Comparison of ENCODE assay signal across 12 cellular contexts in the genomic region with DNA sequence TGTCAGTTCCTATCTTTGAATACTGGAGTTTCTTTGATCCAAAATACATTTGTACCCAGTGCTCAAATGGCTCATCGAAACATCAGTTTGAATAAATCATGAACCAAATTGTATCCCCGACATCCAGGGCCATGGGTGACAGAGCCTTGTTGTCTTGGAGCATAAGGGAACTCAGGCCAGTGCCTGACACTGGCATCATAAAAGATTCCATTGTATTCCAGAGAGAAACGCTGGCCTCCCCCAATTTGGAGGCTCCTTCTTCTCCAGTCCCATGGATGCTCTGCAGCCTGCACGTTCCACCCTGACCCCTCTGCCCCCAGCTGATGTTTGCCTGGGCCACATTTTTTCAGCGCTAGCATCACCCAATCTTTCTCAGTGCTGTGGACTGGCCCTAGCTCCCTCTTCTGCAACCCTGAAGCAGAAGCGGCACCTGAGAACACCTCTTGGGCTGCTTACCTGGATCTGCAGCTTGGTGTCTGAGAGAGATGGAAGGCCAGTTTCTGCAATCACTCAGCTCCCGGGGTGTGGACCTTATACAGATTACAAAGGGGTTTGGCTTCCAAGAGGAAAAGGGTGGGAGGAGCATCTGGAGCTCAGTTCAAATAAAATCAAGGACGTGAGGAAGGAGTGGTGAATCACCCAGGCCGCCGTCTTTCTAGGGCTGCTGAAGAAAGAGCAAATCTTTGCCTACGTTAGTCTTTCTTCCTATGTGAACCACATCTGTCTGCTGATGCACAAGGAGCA. TPM values are rescaled to one million over a fixed set of nuclear protein-coding genes. Genes with fewer than 3 reads are reported as not detected.
DNase-seq lines count a peak whose midpoint lies in the region; ATAC-seq and TF ChIP-seq lines count a peak whose summit lies in the region.
"Had no signal": no experiment of that assay in that cellular context is flagged by ENCODE, and none has a peak within 500 bp of the region (broad histone marks: within the 10 kb centered on the region; RNA-seq: fewer than 3 reads in every experiment).

TSS of gene RNASE1 (minus strand) at position 504 of the 744 bp plus-strand sequence. CDS start 776 bp downstream, outside the sequence.

- peaks cover 15% of the 10 kb centered on the region for H3K27me3 Mint-ChIP-seq in T-helper 2 cell treated with Interferon-gamma antibody and Interleukin-4, amounts not matched to agents 5 μg/mL and 100 μg/mL, for 36 hours (ENCODE audit: low read depth)
- no peaks in the 10 kb centered on the region for H3K27me3 Mint-ChIP-seq in stimulated activated naive B cell treated with anti-CD40 and anti-IgM and Interleukin-4, amounts not matched to agents 10 μg/mL and 1 μg/mL and 100 μg/mL, for 72 hours

- no peak for TF ChIP-seq CTCF in osteoblast (IDR thresholded peaks at IDR 0.05; ENCODE audit: extremely low read depth, low read depth, low read length)

- H3K27ac ChIP-seq in esophagus (ENCODE audit: low read depth in 2 of 2, low read length in 1 of 2) = peak within 1 kb of the TSS; percentile 12 to 63
- H3K27ac ChIP-seq in mesodermal cell (ENCODE audit: low read depth, low read length, severe bottlenecking) = no peak within 1 kb of the TSS
- peak within 1 kb of the TSS; percentile 96 for H3K27ac ChIP-seq in substantia nigra (ENCODE audit: low read depth, low read length, poor library complexity, severe bottlenecking)
- no peak within 1 kb of the TSS for H3K27ac ChIP-seq in osteoblast (ENCODE audit: low read depth, low read length)

- no peak for ATAC-seq in stimulated activated naive B cell treated with anti-CD40 and anti-IgM and Interleukin-4, amounts not matched to agents 10 μg/mL and 1 μg/mL and 100 μg/mL, for 72 hours (replicated peaks)

- no peak within 1 kb of the TSS for H3K4me3 Mint-ChIP-seq in T-helper 2 cell treated with Interferon-gamma antibody and Interleukin-4, amounts not matched to agents 5 μg/mL and 100 μg/mL, for 36 hours
- no peak within 1 kb of the TSS for H3K4me3 Mint-ChIP-seq in stimulated activated naive B cell treated with anti-CD40 and anti-IgM and Interleukin-4, amounts not matched to agents 10 μg/mL and 1 μg/mL and 100 μg/mL, for 72 hours

- WGBS in esophagus, 2 donors = 44 to 59% methylated on average over 11 of the region's 11 CpGs
- WGBS in mesodermal cell (ENCODE audit: insufficient coverage in 2 of 2), 2 experiments = 75 to 82% methylated on average over 10 to 11 of the region's 11 CpGs

- no peaks in the 10 kb centered on the region for H4K20me1 ChIP-seq in osteoblast (ENCODE audit: insufficient read depth, low read length)

- H3K4me3 ChIP-seq in esophagus (ENCODE audit: low read depth in 1 of 2, low read length in 2 of 2) (peak within 1 kb of the TSS in 1 of 2 donors; percentile 20), mesodermal cell (ENCODE audit: extremely low read depth, insufficient read depth, low read length, poor library complexity, severe bottlenecking) (peak within 1 kb of the TSS; percentile 9), osteoblast (ENCODE audit: insufficient read depth, low read length) (no peak within 1 kb of the TSS)

- H3K36me3 Mint-ChIP-seq in T-helper 2 cell treated with Interferon-gamma antibody and Interleukin-4, amounts not matched to agents 5 μg/mL and 100 μg/mL, for 36 hours (ENCODE audit: low read depth) = no peaks in the 10 kb centered on the region
- no peaks in the 10 kb centered on the region for H3K36me3 Mint-ChIP-seq in stimulated activated naive B cell treated with anti-CD40 and anti-IgM and Interleukin-4, amounts not matched to agents 10 μg/mL and 1 μg/mL and 100 μg/mL, for 72 hours

- H3K4me1 Mint-ChIP-seq in T-helper 2 cell treated with Interferon-gamma antibody and Interleukin-4, amounts not matched to agents 5 μg/mL and 100 μg/mL, for 36 hours (ENCODE audit: low read depth) = peaks cover 2% of the 10 kb centered on the region
- H3K4me1 Mint-ChIP-seq in stimulated activated naive B cell treated with anti-CD40 and anti-IgM and Interleukin-4, amounts not matched to agents 10 μg/mL and 1 μg/mL and 100 μg/mL, for 72 hours = peaks cover 24 to 67% of the 10 kb centered on the region in 2 donors

- peak; percentile 24 for DNase-seq in M059J (ENCODE audit: low read depth)
- DNase-seq in substantia nigra (lab: John Stamatoyannopoulos, UW) = peak in 42 of 49 donors; percentile 21 to 81 (median 63)
- DNase-seq in osteoblast (ENCODE audit: insufficient read length, low spot score, missing footprints) = no peak
- no peak for DNase-seq in T-helper 2 cell treated with Interferon-gamma antibody and Interleukin-4, amounts not matched to agents 5 μg/mL and 100 μg/mL, for 36 hours (ENCODE audit: low spot score)
- no peak for DNase-seq in stimulated activated naive B cell treated with anti-CD40 and anti-IgM and Interleukin-4, amounts not matched to agents 10 μg/mL and 1 μg/mL and 100 μg/mL, for 72 hours
- DNase-seq in NCI-H2196 (lab: John Stamatoyannopoulos, UW; ENCODE audit: unreplicated experiment) = no peak
- DNase-seq: activated CD4-positive, alpha-beta T cell treated with anti-CD3 and anti-CD28 coated beads for 48 hours; central memory CD4-positive, alpha-beta T cell; stimulated activated CD4-positive, alpha-beta T cell treated with anti-CD3 and anti-CD28 coated beads, Interleukin-2, amount 100 ng/mL, for 48 hours had no signal

- no peak within 1 kb of the TSS for H3K27ac Mint-ChIP-seq in T-helper 2 cell treated with Interferon-gamma antibody and Interleukin-4, amounts not matched to agents 5 μg/mL and 100 μg/mL, for 36 hours
- H3K27ac Mint-ChIP-seq in stimulated activated naive B cell treated with anti-CD40 and anti-IgM and Interleukin-4, amounts not matched to agents 10 μg/mL and 1 μg/mL and 100 μg/mL, for 72 hours = no peak within 1 kb of the TSS

- H2AFZ ChIP-seq in osteoblast (ENCODE audit: low read length) = no peak within 1 kb of the TSS

- H3K36me3 ChIP-seq in esophagus (ENCODE audit: control insufficient read depth in 2 of 2, insufficient read depth in 2 of 2, low read length in 1 of 2) (no peaks in the 10 kb centered on the region), mesodermal cell (ENCODE audit: control insufficient read depth, insufficient read depth, low read length) (no peaks in the 10 kb centered on the region), osteoblast (ENCODE audit: insufficient read depth, low read length) (no peaks in the 10 kb centered on the region)

- H3K9me3 ChIP-seq in esophagus (ENCODE audit: control insufficient read depth in 2 of 2, insufficient read depth in 1 of 2, low read depth in 1 of 2, low read length in 1 of 2) (no peaks in the 10 kb centered on the region), mesodermal cell (ENCODE audit: control insufficient read depth, low read length) (no peaks in the 10 kb centered on the region), osteoblast (ENCODE audit: low read depth, low read length) (no peaks in the 10 kb centered on the region)

- H3K27me3 ChIP-seq in esophagus (ENCODE audit: control insufficient read depth in 1 of 2, insufficient read depth in 2 of 2, low read length in 2 of 2) = no peaks in the 10 kb centered on the region
- peaks cover 7% of the 10 kb centered on the region for H3K27me3 ChIP-seq in osteoblast (ENCODE audit: insufficient read depth, low read length)

- H3K4me1 ChIP-seq in esophagus (ENCODE audit: control insufficient read depth in 2 of 2, insufficient read depth in 2 of 2, low read length in 1 of 2) (no peaks in the 10 kb centered on the region), mesodermal cell (ENCODE audit: control insufficient read depth, insufficient read depth, low read length, poor library complexity, severe bottlenecking) (peaks cover 13% of the 10 kb centered on the region), osteoblast (ENCODE audit: insufficient read depth, low read length) (no peaks in the 10 kb centered on the region)

- no peaks in the 10 kb centered on the region for H3K79me2 ChIP-seq in osteoblast (ENCODE audit: insufficient read depth, low read length)

- no peaks in the 10 kb centered on the region for H3K9me3 Mint-ChIP-seq in T-helper 2 cell treated with Interferon-gamma antibody and Interleukin-4, amounts not matched to agents 5 μg/mL and 100 μg/mL, for 36 hours
- no peaks in the 10 kb centered on the region for H3K9me3 Mint-ChIP-seq in stimulated activated naive B cell treated with anti-CD40 and anti-IgM and Interleukin-4, amounts not matched to agents 10 μg/mL and 1 μg/mL and 100 μg/mL, for 72 hours

- no peak within 1 kb of the TSS for H3K4me2 ChIP-seq in osteoblast (ENCODE audit: insufficient read depth, low read length)

RNA-seq across cellular contexts. Expression of gene RNASE1, which starts in this region (rescaled TPM):
- total RNA-seq in M059J (2014; rRNA removed; shearing (Covaris generic)) = 1.4 and 1.6 TPM in 2 replicates
- 10 to 100 TPM; 21.7 to 46.5 TPM for polyA plus RNA-seq in esophagus
- 157 TPM for polyA plus RNA-seq in mesodermal cell (2013, experiment 1 of 2)
- polyA plus RNA-seq in mesodermal cell (2013, experiment 2 of 2) = 95.4 TPM
- total RNA-seq in osteoblast = 1.1 TPM in 1 of 2 replicates, not detected in the other
- total RNA-seq: LHCN-M2 had no signal

Comparison
In these comparisons a context has a peak if more than half of its experiments do, and no peak if none do; other contexts are left out.
1. DNase-seq: peak in M059J (single experiment) and substantia nigra (42 of 49); none in osteoblast (single experiment), T-helper 2 cell treated with Interferon-gamma antibody and Interleukin-4, amounts not matched to agents 5 μg/mL and 100 μg/mL, for 36 hours (single experiment), stimulated activated naive B cell treated with anti-CD40 and anti-IgM and Interleukin-4, amounts not matched to agents 10 μg/mL and 1 μg/mL and 100 μg/mL, for 72 hours (single experiment) and NCI-H2196 (single experiment).
2. H3K27ac ChIP-seq: peak in esophagus (2 of 2) and substantia nigra (single experiment); none in mesodermal cell (single experiment) and osteoblast (single experiment).